In genomic region chr5:57983426-57983825, GRCh38 we compare ENCODE assay signal across 28 cellular contexts.
"Had no signal": no experiment of that assay in that cellular context is flagged by ENCODE, and none has a peak within 500 bp of the region (broad histone marks: within the 10 kb centered on the region; RNA-seq: fewer than 3 reads in every experiment).

No MANE protein-coding gene starts in this region.

- H3K27me3 Mint-ChIP-seq: dendritic cell treated with granulocyte-macrophage colony-stimulating factor and Interleukin-4, amounts not matched to agents 40 ng/mL and 50 ng/mL, for 4 days; effector memory CD8-positive, alpha-beta T cell had no signal

- H3K4me3 Mint-ChIP-seq: dendritic cell treated with granulocyte-macrophage colony-stimulating factor and Interleukin-4, amounts not matched to agents 40 ng/mL and 50 ng/mL, for 4 days; effector memory CD8-positive, alpha-beta T cell; endodermal cell had no signal

- H3K27me3 ChIP-seq: colonic mucosa, dorsolateral prefrontal cortex, esophagus muscularis mucosa, esophagus squamous epithelium, foreskin keratinocyte, gastrocnemius medialis, gastroesophageal sphincter, heart left ventricle, heart right ventricle had no signal

- H3K27ac Mint-ChIP-seq: dendritic cell treated with granulocyte-macrophage colony-stimulating factor and Interleukin-4, amounts not matched to agents 40 ng/mL and 50 ng/mL, for 4 days; effector memory CD8-positive, alpha-beta T cell; endodermal cell had no signal

- H3K27ac ChIP-seq: colonic mucosa, coronary artery, dorsolateral prefrontal cortex, epithelial cell of prostate, esophagus muscularis mucosa, esophagus squamous epithelium, foreskin keratinocyte, gastrocnemius medialis, gastroesophageal sphincter, heart left ventricle, heart right ventricle had no signal

- FAIRE-seq: colon, endometrium, endothelial cell of umbilical vein had no signal

- H3K4me1 ChIP-seq: colonic mucosa, esophagus muscularis mucosa, esophagus squamous epithelium, gastrocnemius medialis, gastroesophageal sphincter had no signal

- H3K4me3 ChIP-seq: colonic mucosa, coronary artery, dorsolateral prefrontal cortex, esophagus muscularis mucosa, esophagus squamous epithelium, gastrocnemius medialis, gastroesophageal sphincter, heart left ventricle, heart right ventricle had no signal

- DNase-seq: colonic mucosa; cortex of kidney; dermis blood vessel endothelial cell; dorsolateral prefrontal cortex; effector CD4-positive, alpha-beta T cell; effector CD8-positive, alpha-beta T cell; effector memory CD4-positive, alpha-beta T cell; effector memory CD8-positive, alpha-beta T cell; endodermal cell; erythroblast; esophagus squamous epithelium; foreskin fibroblast; foreskin keratinocyte; foreskin melanocyte; gastrocnemius medialis; glutamatergic neuron; head of caudate nucleus; heart left ventricle; heart right ventricle had no signal

- H3K9me3 Mint-ChIP-seq: dendritic cell treated with granulocyte-macrophage colony-stimulating factor and Interleukin-4, amounts not matched to agents 40 ng/mL and 50 ng/mL, for 4 days; effector memory CD8-positive, alpha-beta T cell; endodermal cell had no signal

- ATAC-seq: effector memory CD8-positive, alpha-beta T cell; esophagus mucosa; foreskin keratinocyte; gastrocnemius medialis; gastroesophageal sphincter; heart left ventricle; heart right ventricle had no signal

- H3K9me3 ChIP-seq: colonic mucosa, esophagus muscularis mucosa, esophagus squamous epithelium, gastrocnemius medialis, gastroesophageal sphincter, heart left ventricle, heart right ventricle had no signal

- H3K36me3 ChIP-seq: colonic mucosa, esophagus muscularis mucosa, esophagus squamous epithelium, gastrocnemius medialis, gastroesophageal sphincter, heart left ventricle, heart right ventricle had no signal

- H3K4me1 Mint-ChIP-seq: endodermal cell had no signal
